Comparison of ENCODE assay signal across 1 cellular context in the genomic region with DNA sequence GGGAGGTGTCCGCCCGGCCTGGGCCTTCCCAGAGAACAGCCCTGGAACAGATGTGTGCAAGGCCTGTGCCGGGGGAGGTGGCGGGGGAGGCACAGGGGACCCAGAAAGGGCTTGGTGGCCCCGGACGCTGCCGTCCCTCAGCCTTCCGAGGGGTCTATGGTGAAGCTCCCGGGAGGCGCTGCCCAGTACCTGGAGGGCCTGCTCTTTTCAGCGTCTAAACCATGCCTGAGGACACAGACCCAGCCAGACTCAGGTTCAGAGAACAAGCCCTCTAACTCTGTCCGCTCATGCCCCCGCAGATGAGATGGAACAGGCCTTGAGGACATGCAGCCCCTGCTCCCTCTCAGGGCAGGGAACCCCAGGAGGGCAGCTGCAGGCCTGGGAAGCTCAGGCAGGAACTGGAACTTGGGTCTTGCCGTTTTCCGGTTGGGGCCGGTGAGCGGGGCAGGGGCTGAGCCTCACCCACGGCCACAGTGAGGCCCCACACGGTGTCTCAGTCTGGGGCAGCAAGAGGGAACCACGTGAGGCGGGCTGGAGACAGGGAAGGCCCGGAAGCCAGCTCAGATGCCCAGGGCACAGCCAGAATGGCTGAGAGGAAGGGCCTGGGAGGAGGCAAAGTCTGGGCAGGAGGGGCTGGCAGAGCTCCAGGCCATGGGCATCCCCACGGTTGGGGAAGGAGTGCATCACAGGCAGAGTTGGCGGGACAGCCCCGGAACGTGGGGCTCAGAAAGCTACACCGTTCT.
TF ChIP-seq lines count a peak whose summit lies in the region.

No MANE protein-coding gene starts in this region.

TF ChIP-seq in HepG2, 621 proteins besides CTCF, POLR2A, EP300 and RAD21 (continued from another document):
- TF ChIP-seq MIER3 (CRISPR knock-in tag; IDR thresholded peaks at IDR 0.05; ENCODE audit: borderline replicate concordance), result no peak
- no peak for TF ChIP-seq IKZF1 (IDR thresholded peaks at IDR 0.05)
- TF ChIP-seq, protein P1, sequence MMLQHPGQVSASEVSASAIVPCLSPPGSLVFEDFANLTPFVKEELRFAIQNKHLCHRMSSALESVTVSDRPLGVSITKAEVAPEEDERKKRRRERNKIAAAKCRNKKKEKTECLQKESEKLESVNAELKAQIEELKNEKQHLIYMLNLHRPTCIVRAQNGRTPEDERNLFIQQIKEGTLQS (CRISPR knock-in tag; IDR thresholded peaks at IDR 0.05), result no peak
- TF ChIP-seq ZNF546 (CRISPR knock-in tag; conservative IDR thresholded peaks at IDR 0.05), result 0 out of 2 replicates have a peak, but pooled peaks have one; percentile 31
- TF ChIP-seq KLF13 (CRISPR knock-in tag; IDR thresholded peaks at IDR 0.05), result no peak; the same call in 1 of the 2 replicates
- TF ChIP-seq ZNF205 (CRISPR knock-in tag; IDR thresholded peaks at IDR 0.05), result peak; percentile 42; the same call in 1 of the 2 replicates
- TF ChIP-seq FOXO1 (CRISPR knock-in tag; IDR thresholded peaks at IDR 0.05), result peak; percentile 70
- TF ChIP-seq GATAD2A (CRISPR knock-in tag; IDR thresholded peaks at IDR 0.05), result peak; percentile 53; the same call in 1 of the 2 replicates
- TF ChIP-seq TAF15 (IDR thresholded peaks at IDR 0.05; ENCODE audit: low read depth, low read length, poor library complexity, severe bottlenecking), result peak; percentile 79
- peak; percentile 41; the same call in 1 of the 2 replicates for TF ChIP-seq STAT5B (CRISPR knock-in tag; IDR thresholded peaks at IDR 0.05)
- TF ChIP-seq ZNF543 (CRISPR knock-in tag; IDR thresholded peaks at IDR 0.05), result peak; percentile 79
- TF ChIP-seq, protein P2, sequence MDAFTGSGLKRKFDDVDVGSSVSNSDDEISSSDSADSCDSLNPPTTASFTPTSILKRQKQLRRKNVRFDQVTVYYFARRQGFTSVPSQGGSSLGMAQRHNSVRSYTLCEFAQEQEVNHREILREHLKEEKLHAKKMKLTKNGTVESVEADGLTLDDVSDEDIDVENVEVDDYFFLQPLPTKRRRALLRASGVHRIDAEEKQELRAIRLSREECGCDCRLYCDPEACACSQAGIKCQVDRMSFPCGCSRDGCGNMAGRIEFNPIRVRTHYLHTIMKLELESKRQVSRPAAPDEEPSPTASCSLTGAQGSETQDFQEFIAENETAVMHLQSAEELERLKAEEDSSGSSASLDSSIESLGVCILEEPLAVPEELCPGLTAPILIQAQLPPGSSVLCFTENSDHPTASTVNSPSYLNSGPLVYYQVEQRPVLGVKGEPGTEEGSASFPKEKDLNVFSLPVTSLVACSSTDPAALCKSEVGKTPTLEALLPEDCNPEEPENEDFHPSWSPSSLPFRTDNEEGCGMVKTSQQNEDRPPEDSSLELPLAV (CRISPR knock-in tag; conservative IDR thresholded peaks at IDR 0.05; ENCODE audit: low read depth), result no peak; the same call in 1 of the 2 replicates
- TF ChIP-seq, protein P3, sequence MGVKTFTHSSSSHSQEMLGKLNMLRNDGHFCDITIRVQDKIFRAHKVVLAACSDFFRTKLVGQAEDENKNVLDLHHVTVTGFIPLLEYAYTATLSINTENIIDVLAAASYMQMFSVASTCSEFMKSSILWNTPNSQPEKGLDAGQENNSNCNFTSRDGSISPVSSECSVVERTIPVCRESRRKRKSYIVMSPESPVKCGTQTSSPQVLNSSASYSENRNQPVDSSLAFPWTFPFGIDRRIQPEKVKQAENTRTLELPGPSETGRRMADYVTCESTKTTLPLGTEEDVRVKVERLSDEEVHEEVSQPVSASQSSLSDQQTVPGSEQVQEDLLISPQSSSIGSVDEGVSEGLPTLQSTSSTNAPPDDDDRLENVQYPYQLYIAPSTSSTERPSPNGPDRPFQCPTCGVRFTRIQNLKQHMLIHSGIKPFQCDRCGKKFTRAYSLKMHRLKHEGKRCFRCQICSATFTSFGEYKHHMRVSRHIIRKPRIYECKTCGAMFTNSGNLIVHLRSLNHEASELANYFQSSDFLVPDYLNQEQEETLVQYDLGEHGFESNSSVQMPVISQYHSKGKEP (CRISPR knock-in tag; IDR thresholded peaks at IDR 0.05), result no peak
- 0 out of 2 replicates have a peak, but pooled peaks have one; percentile 22 for TF ChIP-seq ZFP82 (CRISPR knock-in tag; IDR thresholded peaks at IDR 0.05; ENCODE audit: borderline replicate concordance)
- peak; percentile 69 for TF ChIP-seq ZNF777 (CRISPR knock-in tag; IDR thresholded peaks at IDR 0.05)
- TF ChIP-seq CBX2 (IDR thresholded peaks at IDR 0.05; ENCODE audit: low read depth, low read length), result no peak
- TF ChIP-seq CBX2 (CRISPR knock-in tag; IDR thresholded peaks at IDR 0.05; ENCODE audit: low read depth), result no peak; the same call in 1 of the 2 replicates
- TF ChIP-seq ZFYVE20 (CRISPR knock-in tag; IDR thresholded peaks at IDR 0.05; ENCODE audit: borderline replicate concordance, low read depth), result no peak
- TF ChIP-seq SMARCC2 (IDR thresholded peaks at IDR 0.05), result no peak
- TF ChIP-seq, protein P4, sequence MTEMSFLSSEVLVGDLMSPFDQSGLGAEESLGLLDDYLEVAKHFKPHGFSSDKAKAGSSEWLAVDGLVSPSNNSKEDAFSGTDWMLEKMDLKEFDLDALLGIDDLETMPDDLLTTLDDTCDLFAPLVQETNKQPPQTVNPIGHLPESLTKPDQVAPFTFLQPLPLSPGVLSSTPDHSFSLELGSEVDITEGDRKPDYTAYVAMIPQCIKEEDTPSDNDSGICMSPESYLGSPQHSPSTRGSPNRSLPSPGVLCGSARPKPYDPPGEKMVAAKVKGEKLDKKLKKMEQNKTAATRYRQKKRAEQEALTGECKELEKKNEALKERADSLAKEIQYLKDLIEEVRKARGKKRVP (CRISPR knock-in tag; IDR thresholded peaks at IDR 0.05), result no peak
- no peak for TF ChIP-seq XRCC5 (optimal IDR thresholded peaks at IDR 0.05; ENCODE audit: low read length)
- TF ChIP-seq ZNF549 (CRISPR knock-in tag; IDR thresholded peaks at IDR 0.05), result no peak
- TF ChIP-seq JUNB (CRISPR knock-in tag; IDR thresholded peaks at IDR 0.05; ENCODE audit: borderline replicate concordance), result no peak
- TF ChIP-seq, protein P5, sequence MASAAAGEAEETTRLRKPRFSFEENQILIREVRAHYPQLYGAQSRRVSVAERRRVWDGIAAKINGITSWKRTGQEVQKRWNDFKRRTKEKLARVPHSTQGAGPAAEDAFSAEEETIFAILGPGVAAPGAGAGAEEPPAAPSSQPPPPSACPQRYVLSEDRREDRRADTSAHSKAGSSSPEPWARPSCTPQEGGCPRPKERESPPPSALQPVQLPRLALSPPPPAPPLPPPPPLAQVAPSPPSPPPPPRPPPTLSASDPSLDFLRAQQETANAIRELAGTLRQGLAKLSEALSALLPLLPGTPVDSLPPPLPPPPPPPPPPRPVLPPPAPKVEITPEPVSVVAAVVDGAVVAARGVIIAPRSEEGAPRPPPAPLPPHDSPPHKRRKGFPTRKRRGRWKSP (CRISPR knock-in tag; IDR thresholded peaks at IDR 0.05), result peak; percentile 75; the same call in 1 of the 2 replicates
- 0 out of 2 replicates have a peak, but pooled peaks have one; percentile 67 for TF ChIP-seq ZNF569 (CRISPR knock-in tag; IDR thresholded peaks at IDR 0.05; ENCODE audit: borderline replicate concordance)
- TF ChIP-seq ZNF451 (CRISPR knock-in tag; IDR thresholded peaks at IDR 0.05), result peak; percentile 67
- peak; percentile 83 for TF ChIP-seq MED8 (CRISPR knock-in tag; IDR thresholded peaks at IDR 0.05; ENCODE audit: insufficient replicate concordance)
- peak; percentile 29; the same call in 1 of the 2 replicates for TF ChIP-seq ZFP37 (CRISPR knock-in tag; IDR thresholded peaks at IDR 0.05; ENCODE audit: borderline replicate concordance)
- TF ChIP-seq ZNF468 (CRISPR knock-in tag; IDR thresholded peaks at IDR 0.05), result 0 out of 2 replicates have a peak, but pooled peaks have one; percentile 18
- TF ChIP-seq SOX13 (IDR thresholded peaks at IDR 0.05), result peak; percentile 37; the same call in 1 of the 2 replicates
- no peak; a peak in 1 of 4 replicates for TF ChIP-seq SOX13 (CRISPR knock-in tag; conservative IDR thresholded peaks at IDR 0.05 in 1 of 2, IDR thresholded peaks at IDR 0.05 in 1 of 2)
- TF ChIP-seq, protein P6, sequence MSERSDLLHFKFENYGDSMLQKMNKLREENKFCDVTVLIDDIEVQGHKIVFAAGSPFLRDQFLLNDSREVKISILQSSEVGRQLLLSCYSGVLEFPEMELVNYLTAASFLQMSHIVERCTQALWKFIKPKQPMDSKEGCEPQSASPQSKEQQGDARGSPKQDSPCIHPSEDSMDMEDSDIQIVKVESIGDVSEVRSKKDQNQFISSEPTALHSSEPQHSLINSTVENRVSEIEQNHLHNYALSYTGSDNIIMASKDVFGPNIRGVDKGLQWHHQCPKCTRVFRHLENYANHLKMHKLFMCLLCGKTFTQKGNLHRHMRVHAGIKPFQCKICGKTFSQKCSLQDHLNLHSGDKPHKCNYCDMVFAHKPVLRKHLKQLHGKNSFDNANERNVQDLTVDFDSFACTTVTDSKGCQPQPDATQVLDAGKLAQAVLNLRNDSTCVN (CRISPR knock-in tag; IDR thresholded peaks at IDR 0.05; ENCODE audit: borderline replicate concordance), result peak; percentile 42; the same call in 1 of the 2 replicates
- TF ChIP-seq HNRNPLL (IDR thresholded peaks at IDR 0.05; ENCODE audit: low read depth, low read length, poor library complexity, severe bottlenecking), result peak; percentile 15
- TF ChIP-seq, protein P7, sequence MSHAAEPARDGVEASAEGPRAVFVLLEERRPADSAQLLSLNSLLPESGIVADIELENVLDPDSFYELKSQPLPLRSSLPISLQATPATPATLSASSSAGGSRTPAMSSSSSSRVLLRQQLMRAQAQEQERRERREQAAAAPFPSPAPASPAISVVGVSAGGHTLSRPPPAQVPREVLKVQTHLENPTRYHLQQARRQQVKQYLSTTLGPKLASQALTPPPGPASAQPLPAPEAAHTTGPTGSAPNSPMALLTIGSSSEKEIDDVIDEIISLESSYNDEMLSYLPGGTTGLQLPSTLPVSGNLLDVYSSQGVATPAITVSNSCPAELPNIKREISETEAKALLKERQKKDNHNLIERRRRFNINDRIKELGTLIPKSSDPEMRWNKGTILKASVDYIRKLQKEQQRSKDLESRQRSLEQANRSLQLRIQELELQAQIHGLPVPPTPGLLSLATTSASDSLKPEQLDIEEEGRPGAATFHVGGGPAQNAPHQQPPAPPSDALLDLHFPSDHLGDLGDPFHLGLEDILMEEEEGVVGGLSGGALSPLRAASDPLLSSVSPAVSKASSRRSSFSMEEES (CRISPR knock-in tag; IDR thresholded peaks at IDR 0.05), result peak; percentile 81
- TF ChIP-seq, protein P8, sequence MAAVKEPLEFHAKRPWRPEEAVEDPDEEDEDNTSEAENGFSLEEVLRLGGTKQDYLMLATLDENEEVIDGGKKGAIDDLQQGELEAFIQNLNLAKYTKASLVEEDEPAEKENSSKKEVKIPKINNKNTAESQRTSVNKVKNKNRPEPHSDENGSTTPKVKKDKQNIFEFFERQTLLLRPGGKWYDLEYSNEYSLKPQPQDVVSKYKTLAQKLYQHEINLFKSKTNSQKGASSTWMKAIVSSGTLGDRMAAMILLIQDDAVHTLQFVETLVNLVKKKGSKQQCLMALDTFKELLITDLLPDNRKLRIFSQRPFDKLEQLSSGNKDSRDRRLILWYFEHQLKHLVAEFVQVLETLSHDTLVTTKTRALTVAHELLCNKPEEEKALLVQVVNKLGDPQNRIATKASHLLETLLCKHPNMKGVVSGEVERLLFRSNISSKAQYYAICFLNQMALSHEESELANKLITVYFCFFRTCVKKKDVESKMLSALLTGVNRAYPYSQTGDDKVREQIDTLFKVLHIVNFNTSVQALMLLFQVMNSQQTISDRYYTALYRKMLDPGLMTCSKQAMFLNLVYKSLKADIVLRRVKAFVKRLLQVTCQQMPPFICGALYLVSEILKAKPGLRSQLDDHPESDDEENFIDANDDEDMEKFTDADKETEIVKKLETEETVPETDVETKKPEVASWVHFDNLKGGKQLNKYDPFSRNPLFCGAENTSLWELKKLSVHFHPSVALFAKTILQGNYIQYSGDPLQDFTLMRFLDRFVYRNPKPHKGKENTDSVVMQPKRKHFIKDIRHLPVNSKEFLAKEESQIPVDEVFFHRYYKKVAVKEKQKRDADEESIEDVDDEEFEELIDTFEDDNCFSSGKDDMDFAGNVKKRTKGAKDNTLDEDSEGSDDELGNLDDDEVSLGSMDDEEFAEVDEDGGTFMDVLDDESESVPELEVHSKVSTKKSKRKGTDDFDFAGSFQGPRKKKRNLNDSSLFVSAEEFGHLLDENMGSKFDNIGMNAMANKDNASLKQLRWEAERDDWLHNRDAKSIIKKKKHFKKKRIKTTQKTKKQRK (IDR thresholded peaks at IDR 0.05; ENCODE audit: low read length), result no peak
- TF ChIP-seq, protein P9, sequence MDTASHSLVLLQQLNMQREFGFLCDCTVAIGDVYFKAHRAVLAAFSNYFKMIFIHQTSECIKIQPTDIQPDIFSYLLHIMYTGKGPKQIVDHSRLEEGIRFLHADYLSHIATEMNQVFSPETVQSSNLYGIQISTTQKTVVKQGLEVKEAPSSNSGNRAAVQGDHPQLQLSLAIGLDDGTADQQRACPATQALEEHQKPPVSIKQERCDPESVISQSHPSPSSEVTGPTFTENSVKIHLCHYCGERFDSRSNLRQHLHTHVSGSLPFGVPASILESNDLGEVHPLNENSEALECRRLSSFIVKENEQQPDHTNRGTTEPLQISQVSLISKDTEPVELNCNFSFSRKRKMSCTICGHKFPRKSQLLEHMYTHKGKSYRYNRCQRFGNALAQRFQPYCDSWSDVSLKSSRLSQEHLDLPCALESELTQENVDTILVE (CRISPR knock-in tag; IDR thresholded peaks at IDR 0.05), result peak; percentile 59; the same call in 1 of the 2 replicates
- no peak for TF ChIP-seq ZBTB21 (CRISPR knock-in tag; IDR thresholded peaks at IDR 0.05)
